In the genomic region with DNA sequence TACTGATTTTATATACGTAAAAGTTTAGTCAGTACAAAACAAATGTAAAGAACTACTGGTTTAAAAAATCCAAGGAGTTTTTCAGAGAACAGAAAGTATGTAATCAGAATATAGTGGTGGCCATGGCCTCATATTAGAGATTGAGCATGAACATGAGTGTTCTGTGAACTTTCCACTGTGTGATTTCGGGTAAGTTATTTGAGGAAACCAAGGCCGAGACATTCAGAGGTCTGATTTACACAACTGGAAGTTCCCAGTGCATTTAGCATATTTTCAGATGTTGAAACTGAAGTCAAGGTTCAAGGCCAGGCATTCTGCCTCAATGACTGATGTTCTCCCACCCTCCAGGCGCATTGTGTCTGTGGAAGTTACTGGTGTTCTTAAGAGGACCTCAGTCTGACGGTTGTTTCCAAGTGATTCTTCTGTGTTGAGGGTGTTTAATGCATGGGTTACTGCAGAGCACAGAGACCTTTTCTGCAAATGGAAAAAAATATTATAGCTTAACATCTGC, we compare ENCODE assay signal across 21 cellular contexts. TPM values are rescaled to one million over a fixed set of nuclear protein-coding genes. Genes with fewer than 3 reads are reported as not detected.
DNase-seq lines count a peak whose midpoint lies in the region; ATAC-seq, FAIRE-seq and TF ChIP-seq lines count a peak whose summit lies in the region.
"Had no signal": no experiment of that assay in that cellular context is flagged by ENCODE, and none has a peak within 500 bp of the region (broad histone marks: within the 10 kb centered on the region; RNA-seq: fewer than 3 reads in every experiment).

No MANE protein-coding gene starts in this region.

- H3K9me2 ChIP-seq in GM23248 (ENCODE audit: insufficient read depth): 0 out of 2 replicates have a peak, but pooled peaks cover 5% of the 10 kb centered on the region

- no peak overlapping the region for H2AFZ ChIP-seq in GM23248

- H3K4me1 Mint-ChIP-seq in activated B cell treated with CpG ODN at 0.5 μM for 24 hours: peaks cover 43% of the 10 kb centered on the region

- no peaks in the 10 kb centered on the region for H3K9me3 Mint-ChIP-seq in activated B cell treated with CpG ODN at 0.5 μM for 24 hours

- H4K20me1 ChIP-seq in GM23248 (ENCODE audit: insufficient read depth): no peaks in the 10 kb centered on the region

- H3K36me3 ChIP-seq in GM23248 (ENCODE audit: low read depth) (no peaks in the 10 kb centered on the region), neutrophil (peaks cover 7% of the 10 kb centered on the region), upper lobe of right lung (peaks cover 6% of the 10 kb centered on the region)
- H3K36me3 ChIP-seq: HAP-1 had no signal

- H3K36me3 Mint-ChIP-seq in activated B cell treated with CpG ODN at 0.5 μM for 24 hours (ENCODE audit: low read depth): peaks cover 15% of the 10 kb centered on the region

- H3K27ac Mint-ChIP-seq in activated B cell treated with CpG ODN at 0.5 μM for 24 hours: peak overlapping the region; percentile 82

- POLR2A ChIA-PET in activated B cell treated with CpG ODN at 0.5 μM for 24 hours (lab: Charles Lee): interaction anchor here (1.9 to 2.1 kb wide), 2 partner anchors 12 to 26 kb away, joined by 7 to 12 read pairs; a partner anchor contains a TSS

- in situ Hi-C loops in GM23248 (cut with MboI): no loop called here

- H3K4me3 Mint-ChIP-seq in activated B cell treated with CpG ODN at 0.5 μM for 24 hours: peak overlapping the region; percentile 24

- H3K4me3 ChIP-seq in GM23248 (no peak overlapping the region), neutrophil (ENCODE audit: low read depth in 1 of 2, low read length in 1 of 2) (no peak overlapping the region), upper lobe of right lung (no peak overlapping the region)
- H3K4me3 ChIP-seq: HAP-1 had no signal

- no peaks in the 10 kb centered on the region for H3K27me3 Mint-ChIP-seq in activated B cell treated with CpG ODN at 0.5 μM for 24 hours

- H3K79me2 ChIP-seq in GM23248 (ENCODE audit: insufficient read depth): no peaks in the 10 kb centered on the region

- no peak for DNase-seq in GM23248
- no peak for DNase-seq in activated B cell treated with CpG ODN at 0.5 μM for 24 hours
- no peak for DNase-seq in upper lobe of right lung
- DNase-seq in frontal cortex (ENCODE audit: low spot score in 2 of 2): no peak
- DNase-seq in NCI-H2196 treated with DMSO at 0.1 percent for 48 hours (lab: John Stamatoyannopoulos, UW; ENCODE audit: unreplicated experiment): no peak
- no peak for DNase-seq in dedifferentiated amniotic fluid mesenchymal stem cell (ENCODE audit: extremely low spot score)
- DNase-seq: C1 segment of cervical spinal cord, COR-L47, DMS 273 treated with DMSO at 0.1 percent for 48 hours, DND-41, Kasumi-1, NCI-H1105, NCI-H2081, NCI-H2171 treated with DMSO at 0.1 percent for 48 hours, SHP77 treated with DMSO at 0.1 percent for 48 hours had no signal

- H3K27me3 ChIP-seq in GM23248 (replicated peaks; ENCODE audit: insufficient read depth) (no peaks in the 10 kb centered on the region), neutrophil (no peaks in the 10 kb centered on the region), upper lobe of right lung (no peaks in the 10 kb centered on the region)

- TF ChIP-seq CTCF in activated B cell treated with CpG ODN at 0.5 μM for 24 hours (IDR thresholded peaks at IDR 0.05) (no peak), neutrophil (IDR thresholded peaks at IDR 0.05) (no peak), upper lobe of right lung (IDR thresholded peaks at IDR 0.05) (no peak)

- no peak overlapping the region for H3K4me2 ChIP-seq in GM23248 (ENCODE audit: unreplicated experiment)

- H3K9ac ChIP-seq in GM23248: no peak overlapping the region

- 95 to 99% methylated on average over 5 of the region's 5 CpGs for WGBS in GM23248 (ENCODE audit: low coverage in 1 of 2, low lambda C conversion rate in 2 of 2, missing lambda C conversion rate in 2 of 2), 2 experiments

- CTCF ChIA-PET in activated B cell treated with CpG ODN at 0.5 μM for 24 hours (lab: Charles Lee): interaction anchor here (1.4 kb wide), 1 partner anchor 26 kb away, joined by 3 read pairs; a partner anchor contains a TSS

- peak overlapping the region; percentile 1; the same call in 1 of the 2 replicates for H3K27ac ChIP-seq in GM23248
- peak overlapping the region; percentile 82 for H3K27ac ChIP-seq in neutrophil
- H3K27ac ChIP-seq in upper lobe of right lung: peak overlapping the region; percentile 14

- intact Hi-C loops in activated B cell treated with CpG ODN at 0.5 μM for 24 hours (cut with micrococcal nuclease): no loop called here
- intact Hi-C loops in upper lobe of right lung (cut with DNase I): no loop called here

- ATAC-seq in activated B cell treated with CpG ODN at 0.5 μM for 24 hours (ENCODE audit: low read depth): no peak
- peak; percentile 69 for ATAC-seq in upper lobe of right lung
- ATAC-seq: SK-N-SH treated with all-trans-retinoic acid at 6 μM for 48 hours had no signal

- H3K4me1 ChIP-seq in GM23248 (ENCODE audit: insufficient read depth) (peaks cover 27% of the 10 kb centered on the region), neutrophil (ENCODE audit: control insufficient read depth in 1 of 2, insufficient read depth in 1 of 2, low read depth in 1 of 2, low read length in 1 of 2) (peaks cover 55 to 56% of the 10 kb centered on the region in 2 experiments), upper lobe of right lung (peaks cover 28% of the 10 kb centered on the region)
- H3K4me1 ChIP-seq: HAP-1 had no signal

- H3K9me3 ChIP-seq in GM23248 (ENCODE audit: low read depth) (no peaks in the 10 kb centered on the region), neutrophil (no peaks in the 10 kb centered on the region), upper lobe of right lung (no peaks in the 10 kb centered on the region)
- H3K9me3 ChIP-seq: HAP-1 had no signal

- peaks cover 11% of the 10 kb centered on the region; the same call in 1 of the 2 replicates for H3F3A ChIP-seq in GM23248 (ENCODE audit: insufficient read depth)

- FAIRE-seq in frontal cortex (lab: Jason Lieb, UNC): no peak
- FAIRE-seq: G401.6, HTR-8/SVneo had no signal

RNA-seq across cellular contexts. Expression of a gene that starts 26.2 kb away (rescaled TPM):
- 3.5 and 3.7 TPM in 2 replicates for total RNA-seq in GM23248 (2014; rRNA removed; shearing (Covaris generic))
- polyA plus RNA-seq in GM23248 (2016; fragmentation: Nextera tagmentation; extraction: Ambion mirVana): 2.6 and 2.7 TPM in 2 replicates
- total RNA-seq in activated B cell treated with CpG ODN at 0.5 μM for 24 hours: 12.6 and 13.5 TPM in 2 replicates
- 82.4 TPM for total RNA-seq in upper lobe of right lung
- 2.9 TPM for total RNA-seq in frontal cortex
- total RNA-seq: RPMI7951 had no signal

Comparison
In these comparisons a context has a peak if more than half of its experiments do, and no peak if none do; other contexts are left out.
1. H3K27ac ChIP-seq: peak in every context shown above with its lines; median percentile 82 in neutrophil; 14 in upper lobe of right lung; 1 in GM23248.